Comparison of ENCODE assay signal across 21 cellular contexts in genomic region chr4:184591070-184591677, GRCh38. TPM values are rescaled to one million over a fixed set of nuclear protein-coding genes. Genes with fewer than 3 reads are reported as not detected.
DNase-seq lines count a peak whose midpoint lies in the region; ATAC-seq, FAIRE-seq and TF ChIP-seq lines count a peak whose summit lies in the region.
"Had no signal": no experiment of that assay in that cellular context is flagged by ENCODE, and none has a peak within 500 bp of the region (broad histone marks: within the 10 kb centered on the region; RNA-seq: fewer than 3 reads in every experiment).

No MANE protein-coding gene starts in this region.

- TF ChIP-seq POLR2A in IMR-90 (IDR thresholded peaks at IDR 0.05; ENCODE audit: low read depth, low read length) (no peak), H1 (IDR thresholded peaks at IDR 0.05; ENCODE audit: control extremely low read depth in 1 of 2, low read depth in 2 of 2, low read length in 2 of 2) (no peak), HepG2 (IDR thresholded peaks at IDR 0.05; ENCODE audit: insufficient read depth in 1 of 2, low read depth in 2 of 2, low read length in 2 of 2) (no peak)

- H3K56ac ChIP-seq in IMR-90 (ENCODE audit: extremely low read depth, insufficient read depth, low read length) (no peak overlapping the region), H1 (replicated peaks; ENCODE audit: insufficient read length, low read depth, low read length) (no peak overlapping the region)

- WGBS in IMR-90 (ENCODE audit: extremely low coverage in 2 of 2, insufficient read length in 1 of 2), 2 experiments = 40% methylated on average over 1 of the region's 5 CpGs; no CpG with 5 or more reads in 1 of the 2 experiments
- 82% methylated on average over 5 of the region's 5 CpGs; no CpG with 5 or more reads in 1 of the 2 experiments for WGBS in H1 (ENCODE audit: extremely low coverage in 1 of 2, insufficient coverage in 1 of 2, insufficient read length in 1 of 2, insufficient replicate concordance in 2 of 2, low coverage in 1 of 2, low lambda C conversion rate in 2 of 2, missing lambda C conversion rate in 1 of 2), 2 experiments
- 84% methylated on average over 5 of the region's 5 CpGs for WGBS in HepG2 (ENCODE audit: low lambda C conversion rate)

- in situ Hi-C loops in IMR-90 (cut with MboI; ENCODE audit: low sequenced_read_pairs) (no loop called here), HepG2 (cut with HindIII; ENCODE audit: extremely low pct_ligation_motif_present, low pct_unique_long_range_greater_than_20kb) (no loop called here)

- H3K9me3 ChIP-seq in IMR-90 (ENCODE audit: control insufficient read depth, insufficient read depth, low read length) = no peaks in the 10 kb centered on the region
- H3K9me3 ChIP-seq in H1 (ENCODE audit: insufficient read depth in 2 of 2, low read depth in 1 of 2, low read length in 1 of 2) = no peaks in the 10 kb centered on the region; a peak in 1 of 4 replicates
- no peaks in the 10 kb centered on the region for H3K9me3 ChIP-seq in HepG2 (ENCODE audit: low read length)
- no peaks in the 10 kb centered on the region for H3K9me3 ChIP-seq in osteoblast (ENCODE audit: low read depth, low read length)
- H3K9me3 ChIP-seq: BLaER1, Caco-2 had no signal

- FAIRE-seq in H1 (lab: Jason Lieb, UNC) = no peak
- no peak for FAIRE-seq in HepG2 (lab: Jason Lieb, UNC)
- FAIRE-seq: A204.1, G401.6, GM12892 had no signal

- H4K5ac ChIP-seq in IMR-90 (ENCODE audit: low read depth, low read length) = no peak overlapping the region
- H4K5ac ChIP-seq in H1 (ENCODE audit: insufficient read length, low read depth, low read length) = no peak overlapping the region

- H3K36me3 ChIP-seq in IMR-90 (ENCODE audit: control insufficient read depth, insufficient read depth, low read length) = no peaks in the 10 kb centered on the region
- no peaks in the 10 kb centered on the region for H3K36me3 ChIP-seq in H1 (ENCODE audit: control insufficient read depth in 2 of 4, insufficient read depth in 4 of 4, low read length in 3 of 4)
- H3K36me3 ChIP-seq in HepG2 (replicated peaks in 1 of 2; ENCODE audit: control insufficient read depth in 1 of 2, insufficient read depth in 2 of 2, low read length in 2 of 2) = no peaks in the 10 kb centered on the region
- no peaks in the 10 kb centered on the region for H3K36me3 ChIP-seq in osteoblast (ENCODE audit: insufficient read depth, low read length)
- H3K36me3 ChIP-seq: BLaER1 had no signal

- H3K27me3 ChIP-seq in IMR-90 (ENCODE audit: control insufficient read depth, insufficient read depth, low read length) (no peaks in the 10 kb centered on the region), H1 (replicated peaks in 1 of 4; ENCODE audit: control insufficient read depth in 3 of 4, extremely low read depth in 1 of 4, insufficient read depth in 3 of 4, low read length in 3 of 4) (no peaks in the 10 kb centered on the region), HepG2 (ENCODE audit: control insufficient read depth in 1 of 2, insufficient read depth in 2 of 2, low read length in 2 of 2) (no peaks in the 10 kb centered on the region), osteoblast (ENCODE audit: insufficient read depth, low read length) (no peaks in the 10 kb centered on the region)
- H3K27me3 ChIP-seq: BLaER1 had no signal

- H2AK9ac ChIP-seq in IMR-90 (replicated peaks; ENCODE audit: low read depth, low read length, poor library complexity) = no peak overlapping the region

- H3K18ac ChIP-seq in IMR-90 (ENCODE audit: low read depth, low read length) (no peak overlapping the region), H1 (ENCODE audit: extremely low read depth, low read length) (no peak overlapping the region)

- intact Hi-C loops in IMR-90 (cut with micrococcal nuclease) = no loop called here
- intact Hi-C loops in HepG2 (cut with micrococcal nuclease; ENCODE audit: unreplicated experiment) = no loop called here

- no peak overlapping the region for H2AK5ac ChIP-seq in IMR-90 (ENCODE audit: low read depth, low read length)
- no peak overlapping the region for H2AK5ac ChIP-seq in H1 (ENCODE audit: low read depth, low read length)

- H3K4me3 ChIP-seq in IMR-90 (ENCODE audit: insufficient read depth, low read depth, low read length) = no peak overlapping the region
- H3K4me3 ChIP-seq in H1 (ENCODE audit: extremely low read depth in 1 of 4, insufficient read depth in 2 of 4, low read depth in 3 of 4, low read length in 4 of 4) = no peak overlapping the region
- H3K4me3 ChIP-seq in HepG2 (replicated peaks in 1 of 3; ENCODE audit: insufficient read depth in 1 of 3, low read depth in 2 of 3, low read length in 3 of 3) = no peak overlapping the region
- no peak overlapping the region for H3K4me3 ChIP-seq in osteoblast (ENCODE audit: insufficient read depth, low read length)
- H3K4me3 ChIP-seq: BLaER1, GM23248 had no signal

- H3K79me2 ChIP-seq in H1 (ENCODE audit: control insufficient read depth in 1 of 2, insufficient read depth in 2 of 2, low read length in 2 of 2) (no peaks in the 10 kb centered on the region), HepG2 (ENCODE audit: insufficient read depth, low read length) (no peaks in the 10 kb centered on the region), osteoblast (ENCODE audit: insufficient read depth, low read length) (no peaks in the 10 kb centered on the region)

- no peak overlapping the region for H2BK20ac ChIP-seq in IMR-90 (ENCODE audit: low read depth, low read length)
- H2BK20ac ChIP-seq in H1 (ENCODE audit: low read length) = no peak overlapping the region

- H3K23ac ChIP-seq in IMR-90 (ENCODE audit: low read depth, low read length) (no peak overlapping the region), H1 (ENCODE audit: insufficient read length) (no peak overlapping the region)

- H3K4me2 ChIP-seq in IMR-90 (ENCODE audit: low read depth, low read length) (no peak overlapping the region), H1 (ENCODE audit: insufficient read depth in 1 of 2, low read depth in 2 of 2, low read length in 2 of 2) (no peak overlapping the region), HepG2 (ENCODE audit: low read depth, low read length) (no peak overlapping the region), osteoblast (ENCODE audit: insufficient read depth, low read length) (no peak overlapping the region)
- H3K4me2 ChIP-seq: BLaER1 had no signal

- H3K4ac ChIP-seq in IMR-90 (ENCODE audit: low read depth, low read length) = no peak overlapping the region
- H3K4ac ChIP-seq in H1 (replicated peaks; ENCODE audit: insufficient read length, low read depth, low read length) = no peak overlapping the region

- DNase-seq in IMR-90 = no peak
- DNase-seq in H1 (ENCODE audit: low read depth in 1 of 2, low spot score in 2 of 2) = no peak
- no peak for DNase-seq in HepG2 (ENCODE audit: low spot score)
- peak; percentile 57 for DNase-seq in osteoblast (ENCODE audit: insufficient read length, low spot score, missing footprints)
- no peak for DNase-seq in OCI-M2 (lab: John Stamatoyannopoulos, UW; ENCODE audit: unreplicated experiment)
- no peak for DNase-seq in SHP77 (lab: John Stamatoyannopoulos, UW)
- DNase-seq: Caco-2; CD4-positive, CD25-positive, alpha-beta regulatory T cell; CD8-positive, alpha-beta T cell; DMS153; DND-41; GM23248; H9 had no signal

- no peak overlapping the region for H2BK5ac ChIP-seq in IMR-90 (ENCODE audit: low read depth, low read length, poor library complexity, severe bottlenecking)
- H2BK5ac ChIP-seq in H1 (ENCODE audit: low read depth, low read length) = no peak overlapping the region

- H2BK15ac ChIP-seq in IMR-90 (ENCODE audit: low read depth, low read length) (no peak overlapping the region), H1 (ENCODE audit: low read length) (no peak overlapping the region)

- 0 out of 2 replicates have a peak overlapping the region, but pooled peaks have one; percentile 39 for H2BK12ac ChIP-seq in H1 (ENCODE audit: low read depth, low read length)

- BruUV-seq in IMR-90 (replicated peaks; lab: Mats Ljungman, UMichigan) = no TSS peak
- no TSS peak for BruUV-seq in HepG2 (replicated peaks; lab: Mats Ljungman, UMichigan)

- POLR2A ChIA-PET in IMR-90 (lab: Charles Lee; ENCODE audit: unreplicated experiment) = no interaction called here
- POLR2A ChIA-PET in H1 (lab: Charles Lee; ENCODE audit: partially characterized antibody) = no interaction called here
- POLR2A ChIA-PET in HepG2 (lab: Yijun Ruan, JAX) = no interaction called here

- H3K9ac ChIP-seq in IMR-90 (ENCODE audit: low read depth, low read length) = no peak overlapping the region
- H3K9ac ChIP-seq in H1 (replicated peaks in 1 of 4; ENCODE audit: extremely low read depth in 1 of 4, low read depth in 3 of 4, low read length in 3 of 4) = no peak overlapping the region
- no peak overlapping the region for H3K9ac ChIP-seq in HepG2 (ENCODE audit: insufficient read depth, low read depth, low read length)
- H3K9ac ChIP-seq: BLaER1, GM23248 had no signal

- H3K9me1 ChIP-seq in IMR-90 (ENCODE audit: insufficient read depth, low read length) = no peaks in the 10 kb centered on the region

- no peak for TF ChIP-seq EP300 in H1 (IDR thresholded peaks at IDR 0.05; ENCODE audit: borderline replicate concordance in 1 of 2, low read depth in 2 of 2, low read length in 2 of 2)
- TF ChIP-seq EP300 in HepG2 (IDR thresholded peaks at IDR 0.05; ENCODE audit: low read depth in 2 of 2, low read length in 2 of 2) = no peak
- no peak for TF ChIP-seq EP300 in HepG2 (CRISPR knock-in tag; IDR thresholded peaks at IDR 0.05; ENCODE audit: borderline replicate concordance)

- ATAC-seq in IMR-90 (ENCODE audit: low read depth) (no peak), HepG2 (no peak), HG03108 (IDR thresholded peaks at IDR 0.05; ENCODE audit: unreplicated experiment) (no peak)
- ATAC-seq: CD8-positive, alpha-beta T cell; HCT116 had no signal

- no peaks in the 10 kb centered on the region for H4K20me1 ChIP-seq in IMR-90 (ENCODE audit: insufficient read depth, low read length)
- H4K20me1 ChIP-seq in H1 (replicated peaks in 1 of 2; ENCODE audit: control insufficient read depth in 1 of 2, insufficient read depth in 2 of 2, low read length in 2 of 2) = no peaks in the 10 kb centered on the region
- H4K20me1 ChIP-seq in HepG2 (ENCODE audit: insufficient read depth, low read length) = no peaks in the 10 kb centered on the region
- no peaks in the 10 kb centered on the region for H4K20me1 ChIP-seq in osteoblast (ENCODE audit: insufficient read depth, low read length)
- H4K20me1 ChIP-seq: BLaER1 had no signal

- H4K8ac ChIP-seq in IMR-90 (ENCODE audit: low read depth in 2 of 2, low read length in 2 of 2) (no peak overlapping the region), H1 (ENCODE audit: extremely low read depth, insufficient read depth, low read length) (no peak overlapping the region)

- dilution Hi-C loops in IMR-90 (cut with HindIII; ENCODE audit: low sequenced_read_pairs, unreplicated experiment) = no loop called here

- H2BK120ac ChIP-seq in IMR-90 (ENCODE audit: low read depth, low read length) = no peak overlapping the region
- no peak overlapping the region for H2BK120ac ChIP-seq in H1 (replicated peaks; ENCODE audit: low read depth, low read length)

- no peaks in the 10 kb centered on the region for H3K23me2 ChIP-seq in H1 (ENCODE audit: low read depth, low read length)

- H3K79me1 ChIP-seq in IMR-90 (ENCODE audit: low read depth in 1 of 2, low read length in 2 of 2) = no peaks in the 10 kb centered on the region
- H3K79me1 ChIP-seq in H1 (ENCODE audit: low read depth, low read length) = no peaks in the 10 kb centered on the region

- no peak for TF ChIP-seq CTCF in IMR-90 (conservative IDR thresholded peaks at IDR 0.05; ENCODE audit: low read depth, low read length)
- TF ChIP-seq CTCF in H1 (IDR thresholded peaks at IDR 0.05; ENCODE audit: control extremely low read depth in 1 of 3, insufficient read depth in 1 of 3, low read depth in 1 of 3, low read length in 3 of 3) = no peak
- no peak for TF ChIP-seq CTCF in HepG2 (CRISPR knock-in tag; IDR thresholded peaks at IDR 0.05)
- TF ChIP-seq CTCF in osteoblast (IDR thresholded peaks at IDR 0.05; ENCODE audit: extremely low read depth, low read depth, low read length) = no peak

- peak overlapping the region; percentile 32 for H2AFZ ChIP-seq in IMR-90 (replicated peaks; ENCODE audit: low read length, poor library complexity)
- no peak overlapping the region for H2AFZ ChIP-seq in H1 (ENCODE audit: low read length)
- H2AFZ ChIP-seq in HepG2 (ENCODE audit: low read length) = no peak overlapping the region
- H2AFZ ChIP-seq in osteoblast (ENCODE audit: low read length) = no peak overlapping the region
- H2AFZ ChIP-seq: GM23248 had no signal

- H4K91ac ChIP-seq in IMR-90 (ENCODE audit: insufficient read depth, low read depth, low read length) (no peak overlapping the region), H1 (replicated peaks; ENCODE audit: insufficient read length, low read length) (no peak overlapping the region)

- H3K4me1 ChIP-seq in IMR-90 (ENCODE audit: control insufficient read depth, insufficient read depth, low read length) (no peaks in the 10 kb centered on the region), H1 (replicated peaks in 1 of 4; ENCODE audit: control insufficient read depth in 3 of 4, insufficient read depth in 4 of 4, low read length in 3 of 4) (no peaks in the 10 kb centered on the region), HepG2 (ENCODE audit: insufficient read depth, low read length) (peaks cover 5% of the 10 kb centered on the region), osteoblast (ENCODE audit: insufficient read depth, low read length) (peaks cover 11% of the 10 kb centered on the region)
- H3K4me1 ChIP-seq: BLaER1 had no signal

- CTCF ChIA-PET in IMR-90 (lab: Yijun Ruan, JAX) = no interaction called here
- CTCF ChIA-PET in H1 (lab: Charles Lee; ENCODE audit: partially characterized antibody) = interaction anchor here (0.6 kb wide), 1 partner anchor 505 kb away, joined by 3 read pairs; no protein-coding TSS in a partner anchor
- CTCF ChIA-PET in HepG2 (lab: Yijun Ruan, JAX; ENCODE audit: low intra/inter-chr PET ratio, low total read pairs) = no interaction called here

- H3K14ac ChIP-seq in IMR-90 (replicated peaks; ENCODE audit: low read depth, low read length) (no peak overlapping the region), H1 (ENCODE audit: insufficient read length) (no peak overlapping the region)

- H3K27ac ChIP-seq in IMR-90 (ENCODE audit: insufficient read depth, low read length) = no peak overlapping the region
- H3K27ac ChIP-seq in H1 (ENCODE audit: low read depth, low read length) = no peak overlapping the region
- no peak overlapping the region for H3K27ac ChIP-seq in HepG2 (ENCODE audit: extremely low read length, insufficient read depth, low read length)
- H3K27ac ChIP-seq in osteoblast (ENCODE audit: low read depth, low read length) = no peak overlapping the region
- H3K27ac ChIP-seq: 22Rv1, BLaER1, C4-2B, GM23248 had no signal

- TF ChIP-seq RAD21 in IMR-90 (IDR thresholded peaks at IDR 0.05; ENCODE audit: low read length) (no peak), H1 (IDR thresholded peaks at IDR 0.05 in 1 of 2, conservative IDR thresholded peaks at IDR 0.05 in 1 of 2; ENCODE audit: low read depth in 2 of 2, low read length in 2 of 2) (no peak), HepG2 (CRISPR knock-in tag; IDR thresholded peaks at IDR 0.05) (no peak)

RNA-seq across cellular contexts. Expression of gene CASP3, which starts 58.1 kb away (rescaled TPM):
- total RNA-seq in IMR-90 (2012; rRNA removed) = 26.7 and 58.9 TPM in 2 replicates
- 21.1 and 27.4 TPM in 2 replicates for polyA plus RNA-seq in IMR-90 (2012; rRNA removed)
- 6.3 and 9.6 TPM in 2 replicates for polyA plus RNA-seq in IMR-90 (2012; cell fraction: cytosol; rRNA removed)
- 4.5 and 21.2 TPM in 2 replicates for polyA plus RNA-seq in IMR-90 (2012; cell fraction: nucleus; rRNA removed; ENCODE audit: low replicate concordance)
- 81.1 and 82.5 TPM in 2 replicates for total RNA-seq in H1 (2021; fragmentation: NEBNext Ultra II Directional; extraction: Animal tissue kit (Norgen Biotek cat#: 25700))
- 15.0 and 27.8 TPM in 2 replicates for polyA plus RNA-seq in H1 (2011; rRNA removed)
- 39.6 TPM for polyA plus RNA-seq in H1 (2011; cell fraction: cytosol; rRNA removed)
- polyA plus RNA-seq in H1 (2011; cell fraction: nucleus; rRNA removed) = 12.9 TPM
- polyA plus RNA-seq in H1 (2012, experiment 1 of 2) = 30.9 to 58.4 TPM (median 37.1 TPM) in 4 replicates
- polyA plus RNA-seq in H1 (2012, experiment 2 of 2) = 9.4 TPM
- 53.0 TPM for polyA plus RNA-seq in H1 (2013, experiment 1 of 2)
- polyA plus RNA-seq in H1 (2013, experiment 2 of 2) = 56.0 TPM
- polyA minus RNA-seq in H1 (2011; rRNA and poly(A)+ RNA removed) = 19.4 and 27.4 TPM in 2 replicates
- polyA minus RNA-seq in H1 (2011; cell fraction: cytosol; rRNA and poly(A)+ RNA removed) = 14.6 TPM
- polyA minus RNA-seq in H1 (2011; cell fraction: nucleus; rRNA and poly(A)+ RNA removed) = 15.8 TPM
- 77.8 and 139 TPM in 2 replicates for total RNA-seq in HepG2 (2016; rRNA removed; fragmentation: Illumina TruSeq; extraction: Trizol)
- 6.9 and 8.3 TPM in 2 replicates for total RNA-seq in HepG2 (2016; cell fraction: cytosol; rRNA removed; fragmentation: Illumina TruSeq; extraction: Trizol; ENCODE audit: low read depth)
- total RNA-seq in HepG2 (2016; cell fraction: insoluble cytoplasmic fraction; rRNA removed; fragmentation: Illumina TruSeq; extraction: Trizol) = 76.3 and 140 TPM in 2 replicates
- 25.2 and 26.5 TPM in 2 replicates for total RNA-seq in HepG2 (2016; cell fraction: membrane; rRNA removed; fragmentation: Illumina TruSeq; extraction: Trizol)
- 38.4 and 42.0 TPM in 2 replicates for total RNA-seq in HepG2 (2016; cell fraction: nucleus; rRNA removed; fragmentation: Illumina TruSeq; extraction: Trizol)
- 19.9 and 26.0 TPM in 2 replicates for polyA plus RNA-seq in HepG2 (2011; rRNA removed)
- polyA plus RNA-seq in HepG2 (2011; cell fraction: cytosol; rRNA removed) = 9.9 and 15.6 TPM in 2 replicates
- polyA plus RNA-seq in HepG2 (2011; cell fraction: nucleus; rRNA removed) = 4.4 and 6.4 TPM in 2 replicates
- polyA plus RNA-seq in HepG2 (2012) = 22.6 and 26.2 TPM in 2 replicates
- 4.5 and 4.9 TPM in 2 replicates for polyA plus RNA-seq in HepG2 (2016; cell fraction: cytosol; fragmentation: Illumina TruSeq; extraction: Trizol; ENCODE audit: low read depth)
- polyA plus RNA-seq in HepG2 (2016; cell fraction: insoluble cytoplasmic fraction; fragmentation: Illumina TruSeq; extraction: Trizol; ENCODE audit: low read depth) = 116 and 129 TPM in 2 replicates
- 13.7 and 15.0 TPM in 2 replicates for polyA plus RNA-seq in HepG2 (2016; cell fraction: membrane; fragmentation: Illumina TruSeq; extraction: Trizol; ENCODE audit: low read depth)
- polyA plus RNA-seq in HepG2 (2016; cell fraction: nucleus; fragmentation: Illumina TruSeq; extraction: Trizol; ENCODE audit: insufficient read depth, low read depth) = 50.9 and 57.0 TPM in 2 replicates
- 5.3 and 7.6 TPM in 2 replicates for polyA minus RNA-seq in HepG2 (2011; rRNA and poly(A)+ RNA removed; ENCODE audit: low replicate concordance)
- polyA minus RNA-seq in HepG2 (2011; cell fraction: cytosol; rRNA and poly(A)+ RNA removed) = 9.8 and 11.5 TPM in 2 replicates
- polyA minus RNA-seq in HepG2 (2011; cell fraction: nucleus; rRNA and poly(A)+ RNA removed) = 13.1 and 13.6 TPM in 2 replicates
- total RNA-seq in osteoblast = 56.0 and 59.4 TPM in 2 replicates

RNA-seq across cellular contexts. Expression of gene PRIMPOL, which starts 58.4 kb away (rescaled TPM):
- total RNA-seq in IMR-90 (2012; rRNA removed) (5.6 and 10.0 TPM in 2 replicates), HepG2 (2016; rRNA removed; fragmentation: Illumina TruSeq; extraction: Trizol) (11.0 and 17.3 TPM in 2 replicates), osteoblast (15.6 and 16.6 TPM in 2 replicates)
- polyA plus RNA-seq in IMR-90 (2012; rRNA removed) (6.6 and 8.8 TPM in 2 replicates), H1 (2011; rRNA removed) (2.7 and 4.4 TPM in 2 replicates), HepG2 (2011; rRNA removed) (4.4 and 7.3 TPM in 2 replicates)
- polyA plus RNA-seq in IMR-90 (2012; cell fraction: cytosol; rRNA removed) = 0.90 and 1.5 TPM in 2 replicates
- 1.4 and 15.6 TPM in 2 replicates for polyA plus RNA-seq in IMR-90 (2012; cell fraction: nucleus; rRNA removed; ENCODE audit: low replicate concordance)
- total RNA-seq in H1 (2021; fragmentation: NEBNext Ultra II Directional; extraction: Animal tissue kit (Norgen Biotek cat#: 25700)) = 5.0 and 6.7 TPM in 2 replicates
- polyA plus RNA-seq in H1 (2011; cell fraction: cytosol; rRNA removed) = 6.3 TPM
- 0.97 TPM for polyA plus RNA-seq in H1 (2011; cell fraction: nucleus; rRNA removed)
- 6.3 to 10.6 TPM (median 8.8 TPM) in 4 replicates for polyA plus RNA-seq in H1 (2012, experiment 1 of 2)
- polyA plus RNA-seq in H1 (2012, experiment 2 of 2) = 0.92 TPM
- 6.3 TPM for polyA plus RNA-seq in H1 (2013, experiment 1 of 2)
- polyA plus RNA-seq in H1 (2013, experiment 2 of 2) = 6.8 TPM
- 1.0 and 1.4 TPM in 2 replicates for polyA minus RNA-seq in H1 (2011; rRNA and poly(A)+ RNA removed)
- polyA minus RNA-seq in H1 (2011; cell fraction: cytosol; rRNA and poly(A)+ RNA removed) = 2.4 TPM
- 3.3 TPM for polyA minus RNA-seq in H1 (2011; cell fraction: nucleus; rRNA and poly(A)+ RNA removed)
- 9.6 and 10.1 TPM in 2 replicates for total RNA-seq in HepG2 (2016; cell fraction: cytosol; rRNA removed; fragmentation: Illumina TruSeq; extraction: Trizol; ENCODE audit: low read depth)
- 10.8 and 14.2 TPM in 2 replicates for total RNA-seq in HepG2 (2016; cell fraction: insoluble cytoplasmic fraction; rRNA removed; fragmentation: Illumina TruSeq; extraction: Trizol)
- total RNA-seq in HepG2 (2016; cell fraction: membrane; rRNA removed; fragmentation: Illumina TruSeq; extraction: Trizol) = 6.1 and 6.6 TPM in 2 replicates
- 7.1 and 11.9 TPM in 2 replicates for total RNA-seq in HepG2 (2016; cell fraction: nucleus; rRNA removed; fragmentation: Illumina TruSeq; extraction: Trizol)
- 1.4 and 2.2 TPM in 2 replicates for polyA plus RNA-seq in HepG2 (2011; cell fraction: cytosol; rRNA removed)
- polyA plus RNA-seq in HepG2 (2011; cell fraction: nucleus; rRNA removed) = 3.0 and 4.4 TPM in 2 replicates
- polyA plus RNA-seq in HepG2 (2012) = 5.3 and 5.4 TPM in 2 replicates
- polyA plus RNA-seq in HepG2 (2016; cell fraction: cytosol; fragmentation: Illumina TruSeq; extraction: Trizol; ENCODE audit: low read depth) = 0.87 and 1.7 TPM in 2 replicates
- polyA plus RNA-seq in HepG2 (2016; cell fraction: insoluble cytoplasmic fraction; fragmentation: Illumina TruSeq; extraction: Trizol; ENCODE audit: low read depth) = 9.6 and 12.3 TPM in 2 replicates
- polyA plus RNA-seq in HepG2 (2016; cell fraction: membrane; fragmentation: Illumina TruSeq; extraction: Trizol; ENCODE audit: low read depth) = 2.6 and 3.3 TPM in 2 replicates
- polyA plus RNA-seq in HepG2 (2016; cell fraction: nucleus; fragmentation: Illumina TruSeq; extraction: Trizol; ENCODE audit: insufficient read depth, low read depth) = 20.4 and 22.6 TPM in 2 replicates
- polyA minus RNA-seq in HepG2 (2011; rRNA and poly(A)+ RNA removed; ENCODE audit: low replicate concordance) = 1.2 and 2.0 TPM in 2 replicates
- polyA minus RNA-seq in HepG2 (2011; cell fraction: cytosol; rRNA and poly(A)+ RNA removed) = 1.1 and 2.1 TPM in 2 replicates
- 4.6 and 6.2 TPM in 2 replicates for polyA minus RNA-seq in HepG2 (2011; cell fraction: nucleus; rRNA and poly(A)+ RNA removed)
